ENCODE assay signal across 1 cellular context in genomic region chr13:46552888-46553520, GRCh38.
TF ChIP-seq lines count a peak whose summit lies in the region.

TSS of gene LRCH1 (plus strand) at chr13:46553170. CDS start at chr13:46553397, 227 bp downstream.

TF ChIP-seq in WTC11, 78 proteins besides CTCF, POLR2A, EP300 and RAD21 (continued from another document):
- TF ChIP-seq STAT6 (CRISPR knock-in tag; conservative IDR thresholded peaks at IDR 0.05; ENCODE audit: low read depth) (no peak), ZNF317 (CRISPR knock-in tag; IDR thresholded peaks at IDR 0.05; ENCODE audit: borderline replicate concordance, low read depth) (no peak), ZNF416 (CRISPR knock-in tag; IDR thresholded peaks at IDR 0.05) (no peak), ATF6 (CRISPR knock-in tag; IDR thresholded peaks at IDR 0.05) (no peak), MYBL2 (CRISPR knock-in tag; IDR thresholded peaks at IDR 0.05) (no peak)
TF ChIP-seq in WTC11: peak in this region for 4.
